Comparison of ENCODE assay signal across 1 cellular context in the genomic region with DNA sequence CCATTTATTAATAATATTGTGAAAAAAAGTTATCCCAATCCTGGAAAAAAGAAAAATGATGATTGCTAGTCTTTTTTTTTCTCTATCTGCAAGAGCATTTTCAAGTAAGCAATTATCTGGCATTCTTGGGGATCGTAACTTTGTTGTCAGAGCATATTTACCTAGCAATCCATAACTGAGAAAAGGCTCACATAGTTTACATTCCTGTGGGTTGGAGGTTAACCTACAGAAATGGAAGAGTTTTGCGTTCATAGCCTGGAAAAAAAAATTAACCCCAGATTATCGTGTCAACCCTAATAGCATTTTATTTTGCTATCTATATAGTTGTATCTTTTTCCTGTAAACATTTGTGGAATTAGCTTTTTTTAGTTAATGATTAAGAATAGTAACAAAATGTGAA.
TF ChIP-seq lines count a peak whose summit lies in the region.

No MANE protein-coding gene starts in this region.

TF ChIP-seq in HCT116, 20 proteins besides CTCF, POLR2A, EP300 and RAD21 (continued from another document):
- TF ChIP-seq ZBTB33 (IDR thresholded peaks at IDR 0.05; ENCODE audit: extremely low read depth, insufficient replicate concordance, low read length), result no peak
- TF ChIP-seq ELF1 (IDR thresholded peaks at IDR 0.05; ENCODE audit: borderline replicate concordance, low read depth), result no peak
- TF ChIP-seq SP1 (IDR thresholded peaks at IDR 0.05; ENCODE audit: low read depth), result no peak
- TF ChIP-seq JUND (IDR thresholded peaks at IDR 0.05), result no peak
- no peak for TF ChIP-seq ATF3 (IDR thresholded peaks at IDR 0.05)
- TF ChIP-seq ZNF274 (IDR thresholded peaks at IDR 0.05; ENCODE audit: low read depth, low read length), result no peak
- no peak for TF ChIP-seq YY1 (IDR thresholded peaks at IDR 0.05; ENCODE audit: extremely low read depth, insufficient replicate concordance, low read depth, low read length)
- TF ChIP-seq TCF7L2 (IDR thresholded peaks at IDR 0.05; ENCODE audit: borderline replicate concordance, extremely low read depth, insufficient read depth, insufficient read length), result no peak
- TF ChIP-seq REST (IDR thresholded peaks at IDR 0.05; ENCODE audit: low read depth), result no peak
